Comparison of ENCODE assay signal across 23 cellular contexts in the genomic region with DNA sequence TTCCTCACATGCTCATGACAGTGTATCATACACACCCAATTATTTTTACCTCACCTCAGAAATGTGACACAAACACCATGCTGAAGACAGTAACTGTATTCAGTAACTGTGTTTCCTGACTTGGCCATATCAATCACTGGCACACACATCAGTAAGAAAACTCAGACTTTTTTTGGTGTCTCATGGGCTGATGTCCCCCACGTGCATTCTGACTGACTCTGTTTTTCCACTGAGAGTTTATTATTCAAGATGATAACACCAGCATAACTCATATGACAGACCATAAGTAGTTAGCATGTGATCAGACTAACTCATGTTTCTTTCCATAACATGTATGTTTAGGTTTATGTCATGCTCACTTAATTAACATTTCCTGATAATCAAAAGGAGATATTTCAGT.
"Had no signal": no experiment of that assay in that cellular context is flagged by ENCODE, and none has a peak within 500 bp of the region (broad histone marks: within the 10 kb centered on the region; RNA-seq: fewer than 3 reads in every experiment).

No MANE protein-coding gene starts in this region.

- H3K4me3 ChIP-seq: adrenal gland, ascending aorta, esophagus squamous epithelium, left lung, lung, mucosa of descending colon, ovary, right lobe of liver, skin epidermis, suprapubic skin, tibial artery had no signal

- H3K27ac ChIP-seq: adrenal gland, ascending aorta, brain microvascular endothelial cell, epithelial cell of prostate, esophagus squamous epithelium, left lung, ovary, right lobe of liver, suprapubic skin, tibial artery, WERI-Rb-1 had no signal

- H3K27me3 ChIP-seq: adrenal gland, ascending aorta, brain microvascular endothelial cell, esophagus squamous epithelium, left lung, ovary, right lobe of liver, suprapubic skin, tibial artery had no signal

- H3K9me3 ChIP-seq: adrenal gland, ascending aorta, esophagus squamous epithelium, left lung, mucosa of descending colon, ovary, right lobe of liver, suprapubic skin, tibial artery had no signal

- H3K4me1 ChIP-seq: adrenal gland, ascending aorta, esophagus squamous epithelium, left lung, right lobe of liver, suprapubic skin had no signal

- H3K36me3 ChIP-seq: adrenal gland, ascending aorta, brain microvascular endothelial cell, esophagus squamous epithelium, ovary, right lobe of liver, suprapubic skin, tibial artery, WERI-Rb-1 had no signal

- DNase-seq: activated CD4-positive, alpha-beta T cell treated with anti-CD3 and anti-CD28 coated beads for 48 hours; activated CD4-positive, alpha-beta T cell treated with anti-CD3 and anti-CD28 coated beads, Interleukin-2, amount 50 U/mL, for 48 hours; activated CD8-positive, alpha-beta memory T cell treated with anti-CD3 and anti-CD28 coated beads for 24 hours; activated effector memory CD4-positive, alpha-beta T cell treated with anti-CD3 and anti-CD28 coated beads, Interleukin-2, amount 50 U/mL, for 16 hours; activated naive CD4-positive, alpha-beta T cell treated with anti-CD3 and anti-CD28 coated beads for 36 hours; activated naive CD8-positive, alpha-beta T cell treated with anti-CD3 and anti-CD28 coated beads for 36 hours; adrenal gland; brain microvascular endothelial cell; effector CD4-positive, alpha-beta T cell; esophagus squamous epithelium; left lung; mesendoderm; mucosa of descending colon; ovary; right lobe of liver; stimulated activated naive B cell treated with anti-CD40 and anti-IgM and Interleukin-4, amounts not matched to agents 10 μg/mL and 1 μg/mL and 100 μg/mL, for 72 hours; tibial artery; WERI-Rb-1 had no signal
